In the genomic region with DNA sequence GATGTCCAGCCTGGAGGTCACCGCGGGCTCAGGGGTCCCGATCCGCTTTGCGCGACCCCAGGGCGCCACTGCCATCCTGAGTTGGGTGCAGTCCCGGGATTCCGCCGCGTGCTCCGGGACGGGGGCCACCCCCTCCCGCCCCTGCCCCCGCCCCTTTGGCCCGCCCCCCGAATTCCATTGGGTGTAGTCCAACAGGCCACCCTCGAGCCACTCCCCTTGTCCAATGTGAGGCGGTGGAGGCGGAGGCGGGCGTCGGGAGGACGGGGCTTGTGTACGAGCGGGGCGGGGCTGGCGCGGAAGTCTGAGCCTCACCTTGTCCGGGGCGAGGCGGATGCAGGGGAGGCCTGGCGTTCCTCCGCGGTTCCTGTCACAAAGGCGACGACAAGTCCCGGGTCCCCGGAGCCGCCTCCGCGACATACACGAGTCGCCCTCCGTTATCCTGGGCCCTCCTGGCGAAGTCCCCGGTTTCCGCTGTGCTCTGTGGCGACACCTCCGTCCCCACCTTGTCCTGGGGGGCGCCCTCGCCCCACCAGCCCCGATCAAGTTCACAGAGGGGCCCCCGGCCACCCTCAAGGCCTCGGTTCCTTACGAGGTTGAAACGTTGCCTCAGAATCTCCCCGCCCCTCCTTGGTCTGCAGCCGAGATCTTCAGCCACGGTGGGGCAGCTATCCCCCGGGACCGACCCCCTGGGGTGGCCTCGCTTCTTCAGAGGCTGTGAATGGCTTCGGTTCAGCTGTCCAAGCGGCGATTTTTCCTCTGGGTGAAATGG, we compare ENCODE assay signal across 8 cellular contexts. TPM values are rescaled to one million over a fixed set of nuclear protein-coding genes. Genes with fewer than 3 reads are reported as not detected.
DNase-seq lines count a peak whose midpoint lies in the region; ATAC-seq and TF ChIP-seq lines count a peak whose summit lies in the region.

No MANE protein-coding gene starts in this region.

- peak; percentile 83 to 98 for TF ChIP-seq POLR2A in adrenal gland (IDR thresholded peaks at IDR 0.05)
- TF ChIP-seq POLR2A in transverse colon (IDR thresholded peaks at IDR 0.05), result peak; percentile 99

- TF ChIP-seq CTCF in GM12865 (IDR thresholded peaks at IDR 0.05; ENCODE audit: insufficient read depth, low read depth, low read length, missing control alignments) (peak; percentile 14), adrenal gland (IDR thresholded peaks at IDR 0.05) (peak in 1 of 6 experiments; percentile 5), heart right ventricle (IDR thresholded peaks at IDR 0.05) (no peak), transverse colon (IDR thresholded peaks at IDR 0.05) (no peak)

- peak overlapping the region; percentile 98 for H3K4me3 ChIP-seq in GM12865 (ENCODE audit: low read depth, low read length)
- H3K4me3 ChIP-seq in adrenal gland, result peak overlapping the region in 3 of 4 donors; percentile 26 to 72 (median 61)
- H3K4me3 ChIP-seq in heart right ventricle, result peak overlapping the region; percentile 53 to 90 (median 70)
- peak overlapping the region; percentile 44 to 81 (median 65) for H3K4me3 ChIP-seq in transverse colon

- DNase-seq in GM12865 (ENCODE audit: low read depth) (peak; percentile 99), NCI-H1436 treated with DMSO at 0.1 percent for 48 hours (lab: John Stamatoyannopoulos, UW) (peak; percentile 62), T follicular helper cell (ENCODE audit: low read depth) (peak; percentile 97), adrenal gland (peak; percentile 96 to 99 (median 99)), heart right ventricle (peak; percentile 98 to 99), pons (ENCODE audit: low spot score) (peak; percentile 96), transverse colon (peak; percentile 99)

- H3K9me3 ChIP-seq in adrenal gland (replicated peaks in 1 of 3) (no peaks in the 10 kb centered on the region), heart right ventricle (no peaks in the 10 kb centered on the region), transverse colon (no peaks in the 10 kb centered on the region)

- 0 to 2% (median 1%) methylated on average over 20 to 66 of the region's 66 CpGs for WGBS in adrenal gland, 4 donors
- 1% methylated on average over 66 of the region's 66 CpGs for WGBS in heart right ventricle, 2 donors
- WGBS in transverse colon (ENCODE audit: low coverage in 1 of 2), 2 donors, result 0 to 1% methylated on average over 3 to 34 of the region's 66 CpGs

- H3K27ac ChIP-seq in adrenal gland (peak overlapping the region; percentile 89 to 99 (median 98)), heart right ventricle (peak overlapping the region; percentile 91 to 99 (median 96)), transverse colon (peak overlapping the region; percentile 90 to 98 (median 97))

- no peak for TF ChIP-seq EP300 in transverse colon (IDR thresholded peaks at IDR 0.05; ENCODE audit: low read depth)

- peaks cover 63 to 67% of the 10 kb centered on the region in 2 donors for H3K4me1 ChIP-seq in adrenal gland (replicated peaks in 1 of 2)
- peaks cover 0 to 78% (median 58%) of the 10 kb centered on the region in 9 donors for H3K4me1 ChIP-seq in heart right ventricle
- H3K4me1 ChIP-seq in transverse colon, result peaks cover 11 to 66% (median 51%) of the 10 kb centered on the region in 4 donors

- in situ Hi-C loops in transverse colon (cut with MboI; ENCODE audit: low pct_ligation_motif_present in 1 of 4, low pct_unique_long_range_greater_than_20kb in 1 of 4, low sequenced_read_pairs in 3 of 4), result no loop called here

- H3K27me3 ChIP-seq in adrenal gland, result no peaks in the 10 kb centered on the region
- no peaks in the 10 kb centered on the region for H3K27me3 ChIP-seq in heart right ventricle
- H3K27me3 ChIP-seq in transverse colon, result no peaks in the 10 kb centered on the region

- peaks cover 0 to 8% of the 10 kb centered on the region in 2 donors for H3K36me3 ChIP-seq in adrenal gland (replicated peaks in 1 of 2)
- H3K36me3 ChIP-seq in heart right ventricle, result peaks cover 0 to 15% (median 0%) of the 10 kb centered on the region in 9 donors
- H3K36me3 ChIP-seq in transverse colon, result no peaks in the 10 kb centered on the region

- intact Hi-C loops in adrenal gland (cut with DNase I), result no loop called here
- intact Hi-C loops in heart right ventricle (cut with DNase I), result loop anchor here in 1 of 10 donors (5.0 kb wide), 1 partner anchor 53 kb away; no protein-coding TSS in a partner anchor
- intact Hi-C loops in transverse colon (cut with DNase I; ENCODE audit: low total_unique reads), result no loop called here

- ATAC-seq in HG02798 (IDR thresholded peaks at IDR 0.05; ENCODE audit: poor library complexity, unreplicated experiment), result peak; percentile 88
- ATAC-seq in heart right ventricle, result peak; percentile 91 to 97 (median 92)

RNA-seq across cellular contexts. Expression of a gene that starts 1.2 kb away (rescaled TPM):
- total RNA-seq in adrenal gland, result 1,000 to 10,000 TPM in 1 of 8 donors, 100 to 1,000 TPM in 5, 10 to 100 TPM in 2; 87.2 to 2,114 (median 204) TPM
- polyA plus RNA-seq in adrenal gland, result 100 to 1,000 TPM in 2 of 3 donors, 10 to 100 TPM in 1; 35.4 to 121 (median 105) TPM
- 10 to 100 TPM in 8 of 10 donors, 1 to 10 TPM in 2; 4.5 to 76.1 (median 16.4) TPM for total RNA-seq in heart right ventricle
- 10 to 100 TPM in 1 of 2 donors, 1 to 10 TPM in 1; 7.4 to 24.1 TPM for polyA plus RNA-seq in heart right ventricle
- total RNA-seq in transverse colon, result 100 to 1,000 TPM in 2 of 4 donors, 10 to 100 TPM in 2; 26.4 to 275 (median 109) TPM

Comparison
In these comparisons a context has a peak if more than half of its experiments do, and no peak if none do; other contexts are left out.
1. Peak in every context shown above with its lines: DNase-seq, ATAC-seq, H3K4me3 ChIP-seq and H3K27ac ChIP-seq.